In genomic region chr14:33332497-33332896, GRCh38 we compare ENCODE assay signal across 25 cellular contexts.
A peak's percentile ranks its signal among the peaks of the same experiment; 100 is the strongest.
DNase-seq lines count a peak whose midpoint lies in the region; ATAC-seq and TF ChIP-seq lines count a peak whose summit lies in the region.
"Had no signal": no experiment of that assay in that cellular context is flagged by ENCODE, and none has a peak within 500 bp of the region (broad histone marks: within the 10 kb centered on the region; RNA-seq: fewer than 3 reads in every experiment).

No MANE protein-coding gene starts in this region.

- H3K27ac ChIP-seq in VCaP (peak overlapping the region; percentile 26; the same call in 1 of the 2 replicates), brain microvascular endothelial cell (no peak overlapping the region)
- H3K27ac ChIP-seq: 22Rv1, body of pancreas, heart left ventricle, lower lobe of right lung, neutrophil, skin epidermis, thyroid gland, vagina had no signal

- TF ChIP-seq CTCF in VCaP (conservative IDR thresholded peaks at IDR 0.05) (no peak), brain microvascular endothelial cell (IDR thresholded peaks at IDR 0.05; ENCODE audit: low read depth, low read length, missing control alignments) (no peak)

- H3K36me3 ChIP-seq in brain microvascular endothelial cell (replicated peaks): no peaks in the 10 kb centered on the region
- H3K36me3 ChIP-seq: heart left ventricle, lower lobe of right lung, neutrophil, thyroid gland, vagina had no signal

- in situ Hi-C loops in brain microvascular endothelial cell (cut with HindIII; ENCODE audit: low pct_ligation_motif_present, low sequenced_read_pairs): no loop called here

- H3K4me3 ChIP-seq in brain microvascular endothelial cell (ENCODE audit: low read depth, low read length): no peak overlapping the region
- H3K4me3 ChIP-seq: body of pancreas, GM23338, heart left ventricle, lower lobe of right lung, skin epidermis, thyroid gland, vagina had no signal

- no peak for ATAC-seq in HG02884 (IDR thresholded peaks at IDR 0.05; ENCODE audit: unreplicated experiment)
- ATAC-seq: activated T-cell treated with anti-CD3 and anti-CD28 coated beads, Interleukin-2, amount 50 U/mL, for 4 hours; body of pancreas; GM23338; heart left ventricle; lower lobe of right lung had no signal

- no peaks in the 10 kb centered on the region for H3K27me3 ChIP-seq in brain microvascular endothelial cell (replicated peaks)
- H3K27me3 ChIP-seq: body of pancreas, heart left ventricle, neutrophil, thyroid gland, vagina had no signal

- DNase-seq in DMS 273 (lab: John Stamatoyannopoulos, UW; ENCODE audit: unreplicated experiment): peak; percentile 18
- DNase-seq in DMS 273 treated with DMSO at 0.1 percent for 48 hours (lab: John Stamatoyannopoulos, UW): no peak
- DNase-seq in hippocampal formation (lab: John Stamatoyannopoulos, UW): peak; percentile 67 to 71
- DNase-seq in putamen (ENCODE audit: low spot score): peak; percentile 86
- no peak for DNase-seq in NCI-H345 treated with DMSO at 0.1 percent for 48 hours (lab: John Stamatoyannopoulos, UW; ENCODE audit: unreplicated experiment)
- DNase-seq in brain microvascular endothelial cell: no peak
- DNase-seq: activated B cell treated with CpG ODN at 0.5 μM for 24 hours; activated CD4-positive, alpha-beta T cell treated with anti-CD3 and anti-CD28 coated beads, Interleukin-2, amount 50 U/mL, for 1 hour; activated naive CD4-positive, alpha-beta T cell; activated T-cell treated with anti-CD3 and anti-CD28 coated beads, Interleukin-2, amount 50 U/mL, for 4 hours; CD4-positive, alpha-beta memory T cell; DMS153; heart left ventricle; lower lobe of right lung; NCI-H1092 treated with DMSO at 0.1 percent for 48 hours; NCI-H2081; thyroid gland had no signal

Comparison
In these comparisons a context has a peak if more than half of its experiments do, and no peak if none do; other contexts are left out.
1. DNase-seq: peak in DMS 273 (single experiment), hippocampal formation (2 of 2) and putamen (single experiment); none in DMS 273 treated with DMSO at 0.1 percent for 48 hours (single experiment), NCI-H345 treated with DMSO at 0.1 percent for 48 hours (single experiment) and brain microvascular endothelial cell (single experiment).